ENCODE assay signal across 7 cellular contexts in the genomic region with DNA sequence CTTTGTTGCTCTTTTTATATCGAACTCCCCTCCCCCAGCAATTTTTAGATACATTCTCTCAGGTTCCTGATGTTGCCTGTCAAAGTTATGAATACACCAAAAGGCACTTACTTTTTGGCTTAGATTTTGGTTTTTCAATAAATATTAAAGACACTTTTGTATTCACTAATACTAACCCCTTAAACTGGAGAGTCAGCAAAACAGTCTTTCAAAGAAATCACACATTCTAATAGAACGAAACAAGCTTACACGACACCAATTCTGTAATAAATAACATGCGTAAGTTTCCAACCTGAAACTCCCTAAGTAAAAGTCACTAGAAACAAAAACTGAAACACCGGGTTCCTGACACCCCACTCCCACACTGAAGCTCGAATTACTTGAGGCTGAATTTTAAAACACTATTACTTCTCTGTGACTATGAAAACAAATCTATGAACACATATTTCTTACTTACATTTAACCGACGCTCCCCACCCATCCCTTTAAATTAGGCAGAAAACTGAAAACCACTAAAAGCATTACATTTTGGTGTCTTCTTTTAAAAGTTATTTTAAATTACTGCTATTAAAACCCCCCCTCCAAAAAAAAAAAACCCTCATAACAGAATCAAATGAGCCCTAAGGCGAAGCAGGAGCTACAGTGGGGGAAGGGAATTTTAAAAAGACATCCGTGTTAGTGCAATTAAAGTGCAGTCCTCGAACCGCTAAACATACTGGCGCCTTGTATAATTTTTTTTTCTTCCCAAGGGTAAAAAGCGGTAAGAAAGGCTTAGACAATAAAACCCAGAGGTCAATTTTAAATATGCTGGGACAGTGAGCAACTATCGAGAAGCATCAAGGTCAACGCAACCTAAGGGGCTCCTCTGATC. TPM values are rescaled to one million over a fixed set of nuclear protein-coding genes. Genes with fewer than 3 reads are reported as not detected.
DNase-seq lines count a peak whose midpoint lies in the region; ATAC-seq and TF ChIP-seq lines count a peak whose summit lies in the region.

No MANE protein-coding gene starts in this region.

- peaks cover 34 to 52% of the 10 kb centered on the region in 2 donors for H3K4me1 Mint-ChIP-seq in effector memory CD8-positive, alpha-beta T cell (ENCODE audit: low read depth in 2 of 2)

- H3K9ac ChIP-seq in muscle layer of colon (ENCODE audit: low read length) = peak overlapping the region; percentile 88

- peak overlapping the region; percentile 85 for H3K4me3 ChIP-seq in GM12864 (ENCODE audit: low read depth, low read length)
- H3K4me3 ChIP-seq in HFF-Myc (replicated peaks; ENCODE audit: low read depth, low read length) = peak overlapping the region; percentile 58
- H3K4me3 ChIP-seq in muscle layer of colon (ENCODE audit: low read depth in 1 of 2, low read length in 2 of 2) = peak overlapping the region; percentile 74 to 95
- H3K4me3 ChIP-seq in upper lobe of right lung = peak overlapping the region; percentile 72

- H3K27ac ChIP-seq in muscle layer of colon (ENCODE audit: low read depth, low read length) (peak overlapping the region; percentile 89), upper lobe of right lung (peak overlapping the region; percentile 96)

- intact Hi-C loops in upper lobe of right lung (cut with DNase I) = no loop called here

- peaks cover 23% of the 10 kb centered on the region for H3K36me3 Mint-ChIP-seq in effector memory CD8-positive, alpha-beta T cell (ENCODE audit: insufficient read depth)

- no peaks in the 10 kb centered on the region for H3K27me3 Mint-ChIP-seq in effector memory CD8-positive, alpha-beta T cell

- ATAC-seq in effector memory CD8-positive, alpha-beta T cell (replicated peaks) = peak; percentile 6
- no peak for ATAC-seq in upper lobe of right lung

- H3K27me3 ChIP-seq in muscle layer of colon (ENCODE audit: control insufficient read depth in 1 of 2, insufficient read depth in 2 of 2, low read length in 2 of 2) (no peaks in the 10 kb centered on the region), upper lobe of right lung (no peaks in the 10 kb centered on the region)

- H3K4me1 ChIP-seq in muscle layer of colon (ENCODE audit: insufficient read depth, low read length) (peaks cover 11% of the 10 kb centered on the region), upper lobe of right lung (peaks cover 13% of the 10 kb centered on the region)

- DNase-seq in GM12864 (ENCODE audit: low read depth) (peak; percentile 45), HFF-Myc (ENCODE audit: extremely low read depth, low read depth) (no peak), SW480 (ENCODE audit: low spot score) (peak; percentile 5), upper lobe of right lung (no peak), UCSD-AML1 (lab: John Stamatoyannopoulos, UW; ENCODE audit: unreplicated experiment) (no peak)
- DNase-seq in effector memory CD8-positive, alpha-beta T cell = peak in 1 of 3 experiments; percentile 14

- TF ChIP-seq CTCF in GM12864 (IDR thresholded peaks at IDR 0.05; ENCODE audit: low read depth, low read length, missing control alignments) = no peak
- no peak for TF ChIP-seq CTCF in HFF-Myc (IDR thresholded peaks at IDR 0.05; ENCODE audit: low read depth, low read length, missing control alignments)
- no peak for TF ChIP-seq CTCF in upper lobe of right lung (IDR thresholded peaks at IDR 0.05)

- H3K9me3 Mint-ChIP-seq in effector memory CD8-positive, alpha-beta T cell = no peaks in the 10 kb centered on the region

- H3K9me3 ChIP-seq in muscle layer of colon (ENCODE audit: low read length) = no peaks in the 10 kb centered on the region
- H3K9me3 ChIP-seq in upper lobe of right lung = no peaks in the 10 kb centered on the region

- H3K36me3 ChIP-seq in muscle layer of colon (ENCODE audit: insufficient read depth, low read length) (no peaks in the 10 kb centered on the region), upper lobe of right lung (no peaks in the 10 kb centered on the region)

- peak overlapping the region; percentile 82 to 94 for H3K4me3 Mint-ChIP-seq in effector memory CD8-positive, alpha-beta T cell

- peak overlapping the region; percentile 90 to 97 for H3K27ac Mint-ChIP-seq in effector memory CD8-positive, alpha-beta T cell

RNA-seq across cellular contexts. Expression of a gene that starts 0.9 kb away (rescaled TPM):
- 112 TPM for total RNA-seq in upper lobe of right lung

Comparison
In these comparisons a context has a peak if more than half of its experiments do, and no peak if none do; other contexts are left out.
1. DNase-seq: peak in GM12864 (single experiment) and SW480 (single experiment); none in HFF-Myc (single experiment), upper lobe of right lung (single experiment) and UCSD-AML1 (single experiment).
2. Peak in every context shown above with its lines, with median percentiles within 50 percentile points of each other: H3K4me3 ChIP-seq.